Comparison of ENCODE assay signal across 21 cellular contexts in genomic region chr11:121350314-121351046, GRCh38.
"Had no signal": no experiment of that assay in that cellular context is flagged by ENCODE, and none has a peak within 500 bp of the region (broad histone marks: within the 10 kb centered on the region; RNA-seq: fewer than 3 reads in every experiment).

No MANE protein-coding gene starts in this region.

- FAIRE-seq: endothelial cell of umbilical vein, kidney had no signal

- H3K36me3 Mint-ChIP-seq: memory B cell; naive thymus-derived CD8-positive, alpha-beta T cell; stimulated activated memory B cell treated with anti-CD40 and anti-IgM and Interleukin-4, amounts not matched to agents 10 μg/mL and 1 μg/mL and 100 μg/mL, for 72 hours had no signal

- H3K9me3 Mint-ChIP-seq: activated T-cell treated with anti-CD3 and anti-CD28 coated beads, Interleukin-2, amount 50 U/mL, for 72 hours; memory B cell; naive thymus-derived CD8-positive, alpha-beta T cell; stimulated activated memory B cell treated with anti-CD40 and anti-IgM and Interleukin-4, amounts not matched to agents 10 μg/mL and 1 μg/mL and 100 μg/mL, for 72 hours; T-helper 1 cell treated with Interleukin-12 subunit alpha and Interleukin-12 subunit beta and Interleukin-4 antibody, amounts not matched to agents 30 μg/mL and 1 μg/mL, for 36 hours had no signal

- H3K27ac ChIP-seq: spleen, tibial artery had no signal

- H3K4me1 Mint-ChIP-seq: memory B cell; stimulated activated memory B cell treated with anti-CD40 and anti-IgM and Interleukin-4, amounts not matched to agents 10 μg/mL and 1 μg/mL and 100 μg/mL, for 72 hours had no signal

- ATAC-seq: naive thymus-derived CD8-positive, alpha-beta T cell; stimulated activated memory B cell treated with anti-CD40 and anti-IgM and Interleukin-4, amounts not matched to agents 10 μg/mL and 1 μg/mL and 100 μg/mL, for 72 hours had no signal

- H3K4me1 ChIP-seq: tibial artery had no signal

- H3K36me3 ChIP-seq: spleen, tibial artery had no signal

- H3K27me3 ChIP-seq: spleen, tibial artery had no signal

- H3K9me3 ChIP-seq: spleen, tibial artery had no signal

- H3K27ac Mint-ChIP-seq: activated T-cell treated with anti-CD3 and anti-CD28 coated beads, Interleukin-2, amount 50 U/mL, for 72 hours; memory B cell; naive thymus-derived CD8-positive, alpha-beta T cell; stimulated activated memory B cell treated with anti-CD40 and anti-IgM and Interleukin-4, amounts not matched to agents 10 μg/mL and 1 μg/mL and 100 μg/mL, for 72 hours; T-helper 1 cell treated with Interleukin-12 subunit alpha and Interleukin-12 subunit beta and Interleukin-4 antibody, amounts not matched to agents 30 μg/mL and 1 μg/mL, for 36 hours had no signal

- H3K4me3 ChIP-seq: spleen, tibial artery had no signal

- H3K4me3 Mint-ChIP-seq: activated T-cell treated with anti-CD3 and anti-CD28 coated beads, Interleukin-2, amount 50 U/mL, for 72 hours; memory B cell; naive thymus-derived CD8-positive, alpha-beta T cell; stimulated activated memory B cell treated with anti-CD40 and anti-IgM and Interleukin-4, amounts not matched to agents 10 μg/mL and 1 μg/mL and 100 μg/mL, for 72 hours; T-helper 1 cell treated with Interleukin-12 subunit alpha and Interleukin-12 subunit beta and Interleukin-4 antibody, amounts not matched to agents 30 μg/mL and 1 μg/mL, for 36 hours had no signal

- DNase-seq: activated CD4-positive, alpha-beta T cell treated with anti-CD3 and anti-CD28 coated beads, Interleukin-2, amount 50 U/mL, for 1 hour; activated CD4-positive, CD25-positive, alpha-beta regulatory T cell treated with anti-CD3 and anti-CD28 coated beads, Interleukin-2, amount 50 U/mL, for 72 hours; activated CD8-positive, alpha-beta memory T cell treated with anti-CD3 and anti-CD28 coated beads for 24 hours; activated effector memory CD4-positive, alpha-beta T cell treated with anti-CD3 and anti-CD28 coated beads, Interleukin-2, amount 50 U/mL, for 16 hours; activated naive CD4-positive, alpha-beta T cell treated with anti-CD3 and anti-CD28 coated beads, Interleukin-2, amount 50 U/mL, for 16 hours; activated T-cell treated with anti-CD3 and anti-CD28 coated beads, Interleukin-2, amount 50 U/mL, for 72 hours; aorta; cortex of kidney; effector CD8-positive, alpha-beta T cell; foreskin fibroblast; kidney; left ventricle myocardium superior; naive thymus-derived CD8-positive, alpha-beta T cell; posterior cingulate gyrus; spleen; stimulated activated CD4-positive, alpha-beta T cell treated with anti-CD3 and anti-CD28 coated beads, Interleukin-4, amount 100 ng/mL, for 4 hours; tibial artery had no signal
